17 cellular contexts compared by ENCODE assay signal in genomic region chr7:8172372-8173354, GRCh38.
"Had no signal": no experiment of that assay in that cellular context is flagged by ENCODE, and none has a peak within 500 bp of the region (broad histone marks: within the 10 kb centered on the region; RNA-seq: fewer than 3 reads in every experiment).

No MANE protein-coding gene starts in this region.

- H3K36me3 ChIP-seq: brain microvascular endothelial cell, colonic mucosa had no signal

- DNase-seq: activated CD4-positive, alpha-beta memory T cell treated with anti-CD3 and anti-CD28 coated beads, Interleukin-2, amount 10 ng/mL, durations not matched to agents 7 days and 5 days; activated CD4-positive, alpha-beta T cell treated with anti-CD3 and anti-CD28 coated beads for 48 hours; activated CD4-positive, CD25-positive, alpha-beta regulatory T cell; activated naive CD4-positive, alpha-beta T cell treated with anti-CD3 and anti-CD28 coated beads, Interleukin-2, amount 10 ng/mL, durations not matched to agents 7 days and 5 days; activated naive CD8-positive, alpha-beta T cell treated with anti-CD3 and anti-CD28 coated beads, Interleukin-2, amount 50 U/mL, for 24 hours; activated T-cell treated with anti-CD3 and anti-CD28 coated beads, Interleukin-2, amount 50 U/mL, for 1 hour; aorta; brain microvascular endothelial cell; colonic mucosa; foreskin keratinocyte; kidney; midbrain; stimulated activated CD4-positive, alpha-beta T cell treated with anti-CD3 and anti-CD28 coated beads, Interleukin-1b, Interleukin-23, amount 100 ng/mL, for 48 hours; stimulated activated CD8-positive, alpha-beta memory T cell treated with anti-CD3 and anti-CD28 coated beads, Interleukin-4, amount 100 ng/mL, for 48 hours; stimulated activated naive CD4-positive, alpha-beta T cell had no signal

- H3K9me3 ChIP-seq: colonic mucosa had no signal

- ATAC-seq: activated naive CD8-positive, alpha-beta T cell treated with anti-CD3 and anti-CD28 coated beads, Interleukin-2, amount 50 U/mL, for 24 hours; foreskin keratinocyte; left lobe of liver; sciatic nerve had no signal

- H3K27ac ChIP-seq: brain microvascular endothelial cell, colonic mucosa, foreskin keratinocyte had no signal

- H3K4me3 ChIP-seq: colonic mucosa had no signal

- H3K4me1 ChIP-seq: colonic mucosa, foreskin keratinocyte had no signal

- H3K27me3 ChIP-seq: brain microvascular endothelial cell, colonic mucosa, foreskin keratinocyte had no signal
